In the genomic region with DNA sequence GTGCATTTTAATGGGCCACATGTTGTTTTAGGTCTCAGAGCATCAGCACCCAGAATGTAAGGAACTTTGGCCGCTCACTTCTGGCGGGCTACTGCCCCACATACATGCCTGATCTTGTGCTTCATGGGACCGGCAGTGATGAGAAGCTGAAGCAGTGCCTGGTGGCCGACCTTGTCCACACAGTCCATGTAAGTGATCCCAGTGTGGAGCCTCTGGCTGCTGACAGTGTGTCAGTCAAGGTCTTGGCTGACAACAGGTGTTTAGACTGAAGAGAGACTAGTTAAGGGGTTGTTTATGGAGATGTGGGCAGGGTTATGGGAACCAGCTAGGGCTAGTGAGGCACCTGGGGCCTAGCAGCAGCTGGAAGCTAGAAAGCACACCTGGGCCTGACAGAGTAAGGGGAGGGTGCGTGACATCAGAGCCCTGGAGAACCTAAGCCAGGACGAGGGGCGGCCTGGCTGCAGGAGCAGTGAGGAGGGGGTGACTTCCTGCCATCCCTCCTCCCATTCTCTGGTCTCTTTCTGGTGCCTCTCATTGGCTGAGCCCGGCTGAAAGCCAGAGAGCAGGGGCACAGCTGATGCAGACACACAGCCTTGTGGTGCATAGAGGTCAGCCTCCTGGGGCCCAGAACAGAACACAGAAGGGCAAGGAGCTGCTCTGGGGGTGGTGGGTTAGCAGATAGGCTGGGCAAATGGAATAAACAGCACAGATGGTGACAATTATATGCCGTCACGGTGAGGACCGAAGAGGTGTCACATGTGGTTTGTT, we compare ENCODE assay signal across 19 cellular contexts.
A peak's percentile ranks its signal among the peaks of the same experiment; 100 is the strongest.
DNase-seq lines count a peak whose midpoint lies in the region; ATAC-seq, FAIRE-seq and TF ChIP-seq lines count a peak whose summit lies in the region.
"Had no signal": no experiment of that assay in that cellular context is flagged by ENCODE, and none has a peak within 500 bp of the region (broad histone marks: within the 10 kb centered on the region; RNA-seq: fewer than 3 reads in every experiment).

No MANE protein-coding gene starts in this region.

- H3K4me2 ChIP-seq in HepG2 (ENCODE audit: low read depth, low read length): no peak overlapping the region
- H3K4me2 ChIP-seq: hepatocyte, PC-9 had no signal

- in situ Hi-C loops in HepG2 (cut with HindIII; ENCODE audit: extremely low pct_ligation_motif_present, low pct_unique_long_range_greater_than_20kb): loop anchor here (25.0 kb wide), 1 partner anchor 567 kb away; no protein-coding TSS in a partner anchor

- no peak for TF ChIP-seq RAD21 in HepG2 (CRISPR knock-in tag; IDR thresholded peaks at IDR 0.05)

- CTCF ChIA-PET in HepG2 (lab: Yijun Ruan, JAX; ENCODE audit: low intra/inter-chr PET ratio, low total read pairs): no interaction called here

- no peaks in the 10 kb centered on the region for H3K9me3 ChIP-seq in right cardiac atrium (ENCODE audit: control insufficient read depth, low read length)
- H3K9me3 ChIP-seq in HepG2 (ENCODE audit: low read length): no peaks in the 10 kb centered on the region
- no peaks in the 10 kb centered on the region for H3K9me3 ChIP-seq in upper lobe of right lung
- H3K9me3 ChIP-seq: prostate gland had no signal

- TF ChIP-seq EP300 in HepG2 (IDR thresholded peaks at IDR 0.05; ENCODE audit: low read depth in 2 of 2, low read length in 2 of 2) (no peak), HepG2 (CRISPR knock-in tag; IDR thresholded peaks at IDR 0.05; ENCODE audit: borderline replicate concordance) (no peak)

- H3K4me3 ChIP-seq in right cardiac atrium (ENCODE audit: low read length) (no peak overlapping the region), HepG2 (replicated peaks in 1 of 3; ENCODE audit: insufficient read depth in 1 of 3, low read depth in 2 of 3, low read length in 3 of 3) (no peak overlapping the region), upper lobe of right lung (no peak overlapping the region)
- H3K4me3 ChIP-seq: cardiac muscle cell, hepatocyte, lung, PC-9, prostate gland had no signal

- H4K20me1 ChIP-seq in HepG2 (ENCODE audit: insufficient read depth, low read length): no peaks in the 10 kb centered on the region

- TF ChIP-seq POLR2A in HepG2 (IDR thresholded peaks at IDR 0.05; ENCODE audit: insufficient read depth in 1 of 2, low read depth in 2 of 2, low read length in 2 of 2): no peak

- H3K9ac ChIP-seq in HepG2 (ENCODE audit: insufficient read depth, low read depth, low read length): no peak overlapping the region

- H3K27me3 ChIP-seq in right cardiac atrium (ENCODE audit: control insufficient read depth, insufficient read depth) (no peaks in the 10 kb centered on the region), HepG2 (ENCODE audit: control insufficient read depth in 1 of 2, insufficient read depth in 2 of 2, low read length in 2 of 2) (no peaks in the 10 kb centered on the region; a peak in 1 of 5 replicates), upper lobe of right lung (no peaks in the 10 kb centered on the region)
- H3K27me3 ChIP-seq: cardiac muscle cell, hepatocyte had no signal

- H2AFZ ChIP-seq in HepG2 (ENCODE audit: low read length): no peak overlapping the region
- H2AFZ ChIP-seq: hepatocyte, PC-9 had no signal

- intact Hi-C loops in right cardiac atrium (cut with DNase I): no loop called here
- intact Hi-C loops in Right ventricle myocardium inferior (cut with DNase I): loop anchor here (10.0 kb wide), 1 partner anchor 234 kb away; a partner anchor contains a TSS
- intact Hi-C loops in HepG2 (cut with micrococcal nuclease; ENCODE audit: unreplicated experiment): no loop called here
- intact Hi-C loops in upper lobe of right lung (cut with DNase I): no loop called here

- H3K79me2 ChIP-seq in HepG2 (ENCODE audit: insufficient read depth, low read length): no peaks in the 10 kb centered on the region
- H3K79me2 ChIP-seq: hepatocyte had no signal

- POLR2A ChIA-PET in HepG2 (lab: Yijun Ruan, JAX): no interaction called here

- 66% methylated on average over 11 of the region's 11 CpGs for WGBS in right cardiac atrium
- WGBS in HepG2 (ENCODE audit: low lambda C conversion rate): 97% methylated on average over 7 of the region's 11 CpGs

- peaks cover 24 to 38% of the 10 kb centered on the region in 2 experiments; a peak in 4 of 5 replicates for H3K36me3 ChIP-seq in HepG2 (replicated peaks in 1 of 2; ENCODE audit: control insufficient read depth in 1 of 2, insufficient read depth in 2 of 2, low read length in 2 of 2)
- H3K36me3 ChIP-seq in upper lobe of right lung: peaks cover 71% of the 10 kb centered on the region
- H3K36me3 ChIP-seq: prostate gland had no signal

- peaks cover 3% of the 10 kb centered on the region for H3K4me1 ChIP-seq in right cardiac atrium (ENCODE audit: control insufficient read depth, insufficient read depth, low read length)
- H3K4me1 ChIP-seq in HepG2 (ENCODE audit: insufficient read depth, low read length): no peaks in the 10 kb centered on the region
- H3K4me1 ChIP-seq in upper lobe of right lung: no peaks in the 10 kb centered on the region
- H3K4me1 ChIP-seq: prostate gland had no signal

- no peak for FAIRE-seq in HepG2 (lab: Jason Lieb, UNC)
- FAIRE-seq in GM19239 (lab: Jason Lieb, UNC): no peak
- FAIRE-seq: GM18507 had no signal

- no TSS peak for BruUV-seq in HepG2 (replicated peaks; lab: Mats Ljungman, UMichigan)

- TF ChIP-seq CTCF in HepG2 (CRISPR knock-in tag; IDR thresholded peaks at IDR 0.05) (no peak), upper lobe of right lung (IDR thresholded peaks at IDR 0.05) (no peak)

- H3K27ac ChIP-seq in right cardiac atrium (ENCODE audit: low read length): no peak overlapping the region
- no peak overlapping the region for H3K27ac ChIP-seq in HepG2 (ENCODE audit: extremely low read length, insufficient read depth, low read length)
- no peak overlapping the region for H3K27ac ChIP-seq in upper lobe of right lung
- H3K27ac ChIP-seq: hepatocyte, PC-9, prostate gland had no signal

- DNase-seq in right cardiac atrium: no peak
- DNase-seq in Right ventricle myocardium inferior (ENCODE audit: missing footprints): no peak
- no peak for DNase-seq in HepG2 (ENCODE audit: low spot score)
- no peak for DNase-seq in upper lobe of right lung
- no peak for DNase-seq in stimulated activated CD4-positive, alpha-beta T cell treated with anti-CD3 and anti-CD28 coated beads, Interleukin-1b, Interleukin-23, amount 100 ng/mL, for 48 hours
- DNase-seq in GM19239 (ENCODE audit: insufficient read length, low spot score): no peak
- DNase-seq: activated CD4-positive, alpha-beta memory T cell treated with anti-CD3 and anti-CD28 coated beads, Interleukin-2, amount 10 ng/mL, durations not matched to agents 7 days and 5 days; activated effector memory CD4-positive, alpha-beta T cell treated with anti-CD3 and anti-CD28 coated beads, Interleukin-2, amount 50 U/mL, for 16 hours; HFFc6; NCI-H1436 treated with DMSO at 0.1 percent for 48 hours; PC-9; T-helper 2 cell had no signal

- ATAC-seq in right cardiac atrium (peak; percentile 8 to 17), Right ventricle myocardium inferior (no peak), SK-N-SH treated with all-trans-retinoic acid at 6 μM for 48 hours (peak; percentile 27; the same call in 1 of the 3 replicates), HepG2 (peak; percentile 31; the same call in 2 of the 3 replicates), upper lobe of right lung (peak; percentile 14), GM21367 (IDR thresholded peaks at IDR 0.05; ENCODE audit: unreplicated experiment) (no peak)

TF ChIP-seq in SK-N-SH treated with all-trans-retinoic acid at 6 μM for 48 hours, 23 proteins besides CTCF, POLR2A, EP300 and RAD21:
- no peak for TF ChIP-seq ZNF8 (CRISPR knock-in tag; IDR thresholded peaks at IDR 0.05)
- no peak for TF ChIP-seq ZNF565 (CRISPR knock-in tag; conservative IDR thresholded peaks at IDR 0.05; ENCODE audit: low read depth)
- no peak for TF ChIP-seq TCF4 (CRISPR knock-in tag; IDR thresholded peaks at IDR 0.05; ENCODE audit: borderline replicate concordance)
- no peak for TF ChIP-seq ZFP30 (CRISPR knock-in tag; IDR thresholded peaks at IDR 0.05)

TF ChIP-seq in HepG2, 621 proteins besides CTCF, POLR2A, EP300 and RAD21:
- TF ChIP-seq RARA (CRISPR knock-in tag; IDR thresholded peaks at IDR 0.05) (no peak), GABPA (IDR thresholded peaks at IDR 0.05; ENCODE audit: low read depth, low read length) (no peak), GABPA (CRISPR knock-in tag; IDR thresholded peaks at IDR 0.05; ENCODE audit: low read depth) (no peak), ZNF335 (CRISPR knock-in tag; IDR thresholded peaks at IDR 0.05) (no peak), HNRNPK (IDR thresholded peaks at IDR 0.05; ENCODE audit: low read depth, low read length, poor library complexity, severe bottlenecking) (no peak), ZNF724P (CRISPR knock-in tag; IDR thresholded peaks at IDR 0.05; ENCODE audit: borderline replicate concordance) (no peak), MAFF (IDR thresholded peaks at IDR 0.05; ENCODE audit: low read depth, low read length) (no peak), HNRNPLL (IDR thresholded peaks at IDR 0.05; ENCODE audit: low read depth, low read length, poor library complexity, severe bottlenecking) (no peak)
- TF ChIP-seq, protein P1, sequence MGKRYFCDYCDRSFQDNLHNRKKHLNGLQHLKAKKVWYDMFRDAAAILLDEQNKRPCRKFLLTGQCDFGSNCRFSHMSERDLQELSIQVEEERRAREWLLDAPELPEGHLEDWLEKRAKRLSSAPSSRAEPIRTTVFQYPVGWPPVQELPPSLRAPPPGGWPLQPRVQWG (CRISPR knock-in tag; IDR thresholded peaks at IDR 0.05; ENCODE audit: borderline replicate concordance, low read depth): no peak

Comparison
In these comparisons a context has a peak if more than half of its experiments do, and no peak if none do; other contexts are left out.
1. ATAC-seq: peak in right cardiac atrium (2 of 2), SK-N-SH treated with all-trans-retinoic acid at 6 μM for 48 hours (single experiment), HepG2 (single experiment) and upper lobe of right lung (single experiment); none in Right ventricle myocardium inferior (single experiment) and GM21367 (single experiment).